In genomic region chr2:113211226-113212105, GRCh38 we compare ENCODE assay signal across 8 cellular contexts. TPM values are rescaled to one million over a fixed set of nuclear protein-coding genes. Genes with fewer than 3 reads are reported as not detected.
DNase-seq lines count a peak whose midpoint lies in the region; ATAC-seq and TF ChIP-seq lines count a peak whose summit lies in the region.

No MANE protein-coding gene starts in this region.

- peaks cover 64% of the 10 kb centered on the region for H3K4me1 Mint-ChIP-seq in brain

- TF ChIP-seq POLR2A in thyroid gland (IDR thresholded peaks at IDR 0.05), result peak in 1 of 2 donors; percentile 49

- H3K9me3 ChIP-seq in HEK293 (ENCODE audit: control insufficient read depth, insufficient read depth, low read depth, low read length), result no peaks in the 10 kb centered on the region
- no peaks in the 10 kb centered on the region for H3K9me3 ChIP-seq in thyroid gland

- H3K27me3 Mint-ChIP-seq in brain, result peaks cover 5% of the 10 kb centered on the region

- peak overlapping the region; percentile 84 to 93 (median 87) for H3K27ac Mint-ChIP-seq in brain

- intact Hi-C loops in thyroid gland (cut with DNase I), result no loop called here

- no peaks in the 10 kb centered on the region for H3K36me3 Mint-ChIP-seq in brain

- H3K4me1 ChIP-seq in HEK293 (ENCODE audit: control insufficient read depth, insufficient read depth, low read length) (peaks cover 13% of the 10 kb centered on the region), thyroid gland (peaks cover 64 to 92% of the 10 kb centered on the region in 2 donors)

- H3K36me3 ChIP-seq in HEK293 (ENCODE audit: control insufficient read depth in 2 of 2, insufficient read depth in 1 of 2, low read length in 2 of 2), result no peaks in the 10 kb centered on the region
- H3K36me3 ChIP-seq in thyroid gland, result no peaks in the 10 kb centered on the region

- H3K4me3 ChIP-seq in HEK293 (ENCODE audit: low read depth, low read length), result no peak overlapping the region
- H3K4me3 ChIP-seq in thyroid gland (replicated peaks in 1 of 3), result no peak overlapping the region

- CTCF ChIA-PET in HEK293 (lab: Yijun Ruan, JAX), result interaction anchor here (0.6 to 2.8 kb wide), 6 partner anchors 8 to 502 kb away, joined by 3 to 16 read pairs (median 10); no protein-coding TSS in a partner anchor

- peak overlapping the region in 3 of 5 experiments; percentile 41 to 48 (median 41) for H3K4me3 Mint-ChIP-seq in brain

- ATAC-seq in HG03280 (IDR thresholded peaks at IDR 0.05; ENCODE audit: unreplicated experiment), result no peak
- ATAC-seq in HG03196 (IDR thresholded peaks at IDR 0.05; ENCODE audit: unreplicated experiment), result no peak

- no peaks in the 10 kb centered on the region for H3K27me3 ChIP-seq in thyroid gland

- no peak overlapping the region for H3K27ac ChIP-seq in HEK293 (ENCODE audit: extremely low read depth, low read depth, low read length)
- H3K27ac ChIP-seq in thyroid gland, result peak overlapping the region; percentile 92 to 97 (median 94)

- peak; percentile 83 for DNase-seq in kidney tubule cell (ENCODE audit: low spot score)
- peak in 1 of 2 donors; percentile 54 for DNase-seq in thyroid gland
- no peak for DNase-seq in glomerular visceral epithelial cell (ENCODE audit: extremely low spot score)
- no peak for DNase-seq in stimulated activated CD4-positive, alpha-beta T cell treated with anti-CD3 and anti-CD28 coated beads, Interleukin-15, amount 100 ng/mL, for 24 hours

- 58 to 64% methylated on average over 13 of the region's 13 CpGs for WGBS in thyroid gland, 2 donors

- POLR2A ChIA-PET in HEK293 (lab: Yijun Ruan, JAX), result no interaction called here

- peaks cover 0 to 3% (median 2%) of the 10 kb centered on the region in 5 experiments for H3K9me3 Mint-ChIP-seq in brain

- TF ChIP-seq CTCF in HEK293 (tag by site-specific recombination; IDR thresholded peaks at IDR 0.05) (no peak), brain (conservative IDR thresholded peaks at IDR 0.05) (no peak), thyroid gland (IDR thresholded peaks at IDR 0.05) (no peak)

TF ChIP-seq in HEK293, 187 proteins besides CTCF, POLR2A, EP300 and RAD21:
- TF ChIP-seq ZNF335 (tag by site-specific recombination; conservative IDR thresholded peaks at IDR 0.05) (peak; percentile 44), ZSCAN18 (tag by site-specific recombination; IDR thresholded peaks at IDR 0.05) (no peak)

RNA-seq across cellular contexts. Expression of gene PSD4, which starts 37.7 kb away (rescaled TPM):
- 5.5 TPM for polyA plus RNA-seq in brain (ENCODE audit: insufficient read depth, low read depth, low replicate concordance)
- 100 to 1,000 TPM in 3 of 4 donors, 10 to 100 TPM in 1; 63.7 to 136 (median 111) TPM for total RNA-seq in thyroid gland
